ENCODE assay signal across 8 cellular contexts in the genomic region with DNA sequence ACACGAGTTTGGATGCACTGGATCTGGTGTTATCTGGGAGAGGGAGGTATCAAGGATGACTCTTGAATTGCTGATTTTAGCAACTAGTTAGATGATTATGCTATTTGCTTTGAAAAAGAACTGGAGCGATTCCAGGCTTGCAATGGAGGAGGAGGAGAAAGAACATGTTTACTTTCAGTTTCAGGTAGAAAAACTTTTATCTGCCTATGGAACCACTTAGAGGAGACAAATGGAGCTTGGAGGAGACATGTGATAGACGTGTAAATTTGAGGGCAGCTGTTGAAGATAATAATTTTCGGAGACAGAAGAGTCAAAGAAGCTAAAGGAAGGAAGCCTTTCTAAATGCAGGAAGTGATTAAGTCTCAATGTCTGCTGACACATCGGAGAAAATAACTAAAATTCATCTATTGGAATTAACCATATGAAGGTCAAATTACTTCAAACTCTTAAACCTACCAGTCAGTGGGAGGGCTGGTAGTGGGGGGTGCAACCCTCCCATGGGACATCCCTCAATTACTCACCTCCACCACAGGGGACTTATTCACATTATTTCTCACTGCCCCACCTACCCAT. TPM values are rescaled to one million over a fixed set of nuclear protein-coding genes. Genes with fewer than 3 reads are reported as not detected.
DNase-seq lines count a peak whose midpoint lies in the region; ATAC-seq and TF ChIP-seq lines count a peak whose summit lies in the region.

No MANE protein-coding gene starts in this region.

- ATAC-seq in HG02763 (IDR thresholded peaks at IDR 0.05; ENCODE audit: unreplicated experiment) (no peak), GM21515 (IDR thresholded peaks at IDR 0.05; ENCODE audit: unreplicated experiment) (no peak)

- H3K27ac ChIP-seq in caudate nucleus (ENCODE audit: low read depth, low read length), result peak overlapping the region; percentile 28

- no peaks in the 10 kb centered on the region for H3K27me3 Mint-ChIP-seq in neural crest cell (ENCODE audit: low read depth)

- H3K36me3 Mint-ChIP-seq in neural crest cell (ENCODE audit: low read depth), result no peaks in the 10 kb centered on the region

- H3K4me3 Mint-ChIP-seq in neural crest cell, result no peak overlapping the region

- DNase-seq in ELR (ENCODE audit: low read depth) (peak; percentile 65), NCI-H69 (lab: John Stamatoyannopoulos, UW) (peak; percentile 60), caudate nucleus (lab: John Stamatoyannopoulos, UW) (peak in 3 of 61 donors; percentile 4 to 51 (median 12)), neural crest cell (ENCODE audit: low read depth, low spot score) (no peak), DMS114 treated with DMSO at 0.1 percent for 48 hours (lab: John Stamatoyannopoulos, UW; ENCODE audit: unreplicated experiment) (no peak), NCI-H187 (lab: John Stamatoyannopoulos, UW) (no peak)

- peak overlapping the region; percentile 2 for H3K27ac Mint-ChIP-seq in neural crest cell (ENCODE audit: unreplicated experiment)

- H3K4me1 Mint-ChIP-seq in neural crest cell, result no peaks in the 10 kb centered on the region

- H3K9me3 Mint-ChIP-seq in neural crest cell, result peaks cover 2% of the 10 kb centered on the region

- TF ChIP-seq CTCF in neural crest cell (conservative IDR thresholded peaks at IDR 0.05), result no peak

RNA-seq across cellular contexts. Expression of gene GNAI1, which starts 56.4 kb away (rescaled TPM):
- total RNA-seq in neural crest cell, result 25.2 and 26.7 TPM in 2 replicates

Comparison
In these comparisons a context has a peak if more than half of its experiments do, and no peak if none do; other contexts are left out.
1. DNase-seq: peak in ELR (single experiment) and NCI-H69 (single experiment); none in neural crest cell (single experiment), DMS114 treated with DMSO at 0.1 percent for 48 hours (single experiment) and NCI-H187 (0 of 2).